1 cellular context compared by ENCODE assay signal in genomic region chrX:153379971-153380581, GRCh38.
TF ChIP-seq lines count a peak whose summit lies in the region.

No MANE protein-coding gene starts in this region.

TF ChIP-seq in K562, 482 proteins besides CTCF, POLR2A, EP300 and RAD21 (continued from another document):
- TF ChIP-seq ZNF512 (tag; IDR thresholded peaks at IDR 0.05) (no peak), MBD2 (IDR thresholded peaks at IDR 0.05; ENCODE audit: borderline replicate concordance, low read depth) (no peak), ZNF589 (CRISPR knock-in tag; IDR thresholded peaks at IDR 0.05; ENCODE audit: low read depth) (peak; percentile 84), ZBTB5 (IDR thresholded peaks at IDR 0.05) (no peak), BRCA1 (IDR thresholded peaks at IDR 0.05) (no peak), BRCA1 (CRISPR knock-in tag; IDR thresholded peaks at IDR 0.05) (no peak), PHTF2 (CRISPR knock-in tag; IDR thresholded peaks at IDR 0.05) (no peak), TCF3 (CRISPR knock-in tag; IDR thresholded peaks at IDR 0.05) (no peak), L3MBTL2 (IDR thresholded peaks at IDR 0.05) (peak; percentile 93), NRF1 (conservative IDR thresholded peaks at IDR 0.05 in 1 of 2, IDR thresholded peaks at IDR 0.05 in 1 of 2) (no peak), GTF2F1 (IDR thresholded peaks at IDR 0.05; ENCODE audit: low read depth, low read length) (no peak), ZNF395 (CRISPR knock-in tag; IDR thresholded peaks at IDR 0.05) (peak; percentile 86; the same call in 1 of the 2 replicates), MYNN (IDR thresholded peaks at IDR 0.05) (no peak), MYNN (CRISPR knock-in tag; IDR thresholded peaks at IDR 0.05) (no peak), NFRKB (IDR thresholded peaks at IDR 0.05; ENCODE audit: low read depth) (0 out of 2 replicates have a peak, but pooled peaks have one; percentile 55), NONO (IDR thresholded peaks at IDR 0.05; ENCODE audit: low read depth in 2 of 2, low read length in 1 of 2) (no peak), ZNF583 (CRISPR knock-in tag; IDR thresholded peaks at IDR 0.05) (peak; percentile 30; the same call in 1 of the 2 replicates), NR4A1 (CRISPR knock-in tag; IDR thresholded peaks at IDR 0.05) (no peak), NR4A1 (tag; IDR thresholded peaks at IDR 0.05) (peak; percentile 72), NFIC (IDR thresholded peaks at IDR 0.05) (peak; percentile 94), ZNF324 (CRISPR knock-in tag; IDR thresholded peaks at IDR 0.05) (no peak), HNRNPL (IDR thresholded peaks at IDR 0.05; ENCODE audit: low read depth, low read length) (no peak), TOE1 (IDR thresholded peaks at IDR 0.05; ENCODE audit: borderline replicate concordance) (peak; percentile 66; the same call in 1 of the 2 replicates), TOE1 (CRISPR knock-in tag; IDR thresholded peaks at IDR 0.05; ENCODE audit: borderline replicate concordance, low read depth) (no peak), DMBX1 (CRISPR knock-in tag; IDR thresholded peaks at IDR 0.05; ENCODE audit: borderline replicate concordance) (peak; percentile 42; the same call in 1 of the 2 replicates), MTA1 (IDR thresholded peaks at IDR 0.05; ENCODE audit: borderline replicate concordance) (no peak), NFATC3 (IDR thresholded peaks at IDR 0.05) (no peak), ZNF75A (CRISPR knock-in tag; IDR thresholded peaks at IDR 0.05) (no peak)
